ENCODE assay signal across 11 cellular contexts in the genomic region with DNA sequence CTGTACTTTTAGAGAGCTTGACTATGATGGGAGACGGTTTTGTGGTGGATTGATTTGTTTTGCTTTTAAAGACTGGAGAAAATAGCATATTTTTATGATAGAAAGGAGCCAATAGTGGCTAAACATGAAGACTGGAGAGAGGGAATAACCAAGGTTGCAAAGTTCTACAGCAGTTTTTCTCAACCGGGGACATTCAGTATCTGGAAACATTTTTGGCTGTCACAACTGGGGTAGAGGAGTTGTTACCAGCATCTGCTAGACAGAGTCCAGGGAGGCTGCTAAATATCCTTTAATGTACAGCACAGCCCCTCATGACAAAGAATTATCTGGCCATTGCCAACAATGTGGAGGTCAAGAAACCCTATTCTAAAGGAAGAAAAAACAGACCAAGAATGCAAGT.
"Had no signal": no experiment of that assay in that cellular context is flagged by ENCODE, and none has a peak within 500 bp of the region (broad histone marks: within the 10 kb centered on the region; RNA-seq: fewer than 3 reads in every experiment).

No MANE protein-coding gene starts in this region.

- H3K27ac Mint-ChIP-seq: GM23338, H9, HFFc6 had no signal

- H3K4me3 ChIP-seq: GM23248, GM23338, HAP-1 had no signal

- H3K27ac ChIP-seq: GM23248 had no signal

- DNase-seq: GM23248, GOT3, H7, H9, HCEC 1CT, HFFc6 had no signal

- H3K9me3 Mint-ChIP-seq: GM23338, H9, HFFc6 had no signal

- H3K4me3 Mint-ChIP-seq: GM23338, H9, HFFc6 had no signal

- H3K4me1 ChIP-seq: HAP-1 had no signal

- H3K9me3 ChIP-seq: HAP-1 had no signal

- H3K4me1 Mint-ChIP-seq: GM23338 had no signal

- FAIRE-seq: H1, H54 had no signal

- ATAC-seq: GM23338, HCT116 had no signal

- H3K36me3 ChIP-seq: HAP-1 had no signal
